ENCODE assay signal across 29 cellular contexts in the genomic region with DNA sequence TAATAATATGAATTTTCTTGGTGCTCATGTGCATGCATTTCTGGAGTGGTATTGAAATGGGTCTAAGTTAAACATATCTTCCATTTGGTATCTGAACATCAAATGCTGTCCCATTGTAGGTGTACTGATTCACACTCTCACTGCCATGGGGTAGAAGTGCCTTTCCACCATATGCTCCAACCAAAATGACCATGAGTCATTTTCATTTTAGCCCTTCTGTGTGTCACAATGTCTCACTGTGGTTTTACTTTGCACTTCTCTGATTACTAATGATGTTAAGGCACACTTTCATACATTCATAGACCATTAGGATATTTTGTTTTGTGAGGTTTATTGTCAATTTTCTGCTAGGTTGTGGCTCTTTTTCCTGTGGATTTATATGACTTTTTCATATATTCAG.
DNase-seq lines count a peak whose midpoint lies in the region; ATAC-seq and TF ChIP-seq lines count a peak whose summit lies in the region.
"Had no signal": no experiment of that assay in that cellular context is flagged by ENCODE, and none has a peak within 500 bp of the region (broad histone marks: within the 10 kb centered on the region; RNA-seq: fewer than 3 reads in every experiment).

No MANE protein-coding gene starts in this region.

- H3K27me3 ChIP-seq in breast epithelium (no peaks in the 10 kb centered on the region), RWPE2 (ENCODE audit: insufficient read depth, poor library complexity, severe bottlenecking) (no peaks in the 10 kb centered on the region)
- H3K27me3 ChIP-seq: body of pancreas, esophagus squamous epithelium, neutrophil, SJCRH30, upper lobe of right lung had no signal

- no peak overlapping the region for H3K4me3 ChIP-seq in breast epithelium
- no peak overlapping the region for H3K4me3 ChIP-seq in RWPE2 (ENCODE audit: severe bottlenecking)
- H3K4me3 ChIP-seq: body of pancreas, esophagus squamous epithelium, prostate gland, SJCRH30, smooth muscle cell, upper lobe of right lung had no signal

- H3K27ac Mint-ChIP-seq in MCF 10A (ENCODE audit: low read depth, unreplicated experiment), result no peak overlapping the region
- no peak overlapping the region for H3K27ac Mint-ChIP-seq in activated naive CD8-positive, alpha-beta T cell treated with anti-CD3 and anti-CD28 coated beads, Interleukin-2, amount 50 U/mL, for 24 hours
- H3K27ac Mint-ChIP-seq: activated CD8-positive, alpha-beta T cell treated with anti-CD3 and anti-CD28 coated beads, Interleukin-2, amount 10 ng/mL, durations not matched to agents 7 days and 5 days; activated naive CD8-positive, alpha-beta T cell treated with anti-CD3 and anti-CD28 coated beads, Interleukin-2, amount 10 ng/mL, durations not matched to agents 7 days and 5 days; effector memory CD8-positive, alpha-beta T cell had no signal

- H3K27ac ChIP-seq in breast epithelium (no peak overlapping the region), RWPE2 (ENCODE audit: poor library complexity, severe bottlenecking) (no peak overlapping the region)
- H3K27ac ChIP-seq: body of pancreas, esophagus squamous epithelium, neutrophil, prostate gland, SJCRH30, upper lobe of right lung had no signal

- peak; percentile 57 for DNase-seq in MCF 10A (ENCODE audit: unreplicated experiment)
- DNase-seq in breast epithelium (ENCODE audit: low spot score in 2 of 2), result no peak
- DNase-seq in RWPE2 (ENCODE audit: low spot score), result no peak
- peak; percentile 19 for DNase-seq in fibroblast of peridontal ligament (ENCODE audit: extremely low read depth)
- no peak for DNase-seq in activated CD4-positive, alpha-beta T cell treated with anti-CD3 and anti-CD28 coated beads for 48 hours
- no peak for DNase-seq in activated naive CD8-positive, alpha-beta T cell treated with anti-CD3 and anti-CD28 coated beads, Interleukin-2, amount 50 U/mL, for 24 hours
- no peak for DNase-seq in pons (ENCODE audit: low spot score)
- DNase-seq: activated CD4-positive, CD25-positive, alpha-beta regulatory T cell treated with anti-CD3 and anti-CD28 coated beads, Interleukin-2, amount 50 U/mL, for 72 hours; activated CD8-positive, alpha-beta T cell treated with anti-CD3 and anti-CD28 coated beads, Interleukin-2, amount 10 ng/mL, durations not matched to agents 7 days and 5 days; activated effector memory CD4-positive, alpha-beta T cell treated with anti-CD3 and anti-CD28 coated beads, Interleukin-2, amount 50 U/mL, for 16 hours; activated naive CD8-positive, alpha-beta T cell treated with anti-CD3 and anti-CD28 coated beads, Interleukin-2, amount 10 ng/mL, durations not matched to agents 7 days and 5 days; activated T-cell treated with anti-CD3 and anti-CD28 coated beads for 4 hours; BE2C; body of pancreas; effector memory CD8-positive, alpha-beta T cell; esophagus squamous epithelium; GDM1; left cardiac atrium; mesenchymal stem cell; NCI-H1436; NCI-H2107; NCI-H446; SJCRH30; T-helper 1 cell; upper lobe of right lung had no signal

- POLR2A ChIA-PET in MCF 10A (lab: Yijun Ruan, JAX), result no interaction called here

- no peaks in the 10 kb centered on the region for H3K36me3 Mint-ChIP-seq in MCF 10A (ENCODE audit: insufficient read depth, unreplicated experiment)
- no peaks in the 10 kb centered on the region for H3K36me3 Mint-ChIP-seq in activated naive CD8-positive, alpha-beta T cell treated with anti-CD3 and anti-CD28 coated beads, Interleukin-2, amount 50 U/mL, for 24 hours (ENCODE audit: low read depth)
- H3K36me3 Mint-ChIP-seq: activated naive CD8-positive, alpha-beta T cell treated with anti-CD3 and anti-CD28 coated beads, Interleukin-2, amount 10 ng/mL, durations not matched to agents 7 days and 5 days had no signal

- H3K9me3 ChIP-seq in breast epithelium (no peaks in the 10 kb centered on the region), RWPE2 (ENCODE audit: severe bottlenecking) (peaks cover 3% of the 10 kb centered on the region)
- H3K9me3 ChIP-seq: BE2C, body of pancreas, esophagus squamous epithelium, neutrophil, prostate gland, SJCRH30, upper lobe of right lung had no signal

- H3K4me1 ChIP-seq in breast epithelium (no peaks in the 10 kb centered on the region), RWPE2 (ENCODE audit: insufficient read depth, poor library complexity, severe bottlenecking) (peaks cover 15% of the 10 kb centered on the region)
- H3K4me1 ChIP-seq: BE2C, body of pancreas, esophagus squamous epithelium, prostate gland, SJCRH30, upper lobe of right lung had no signal

- BruUV-seq in MCF 10A (replicated peaks; lab: Mats Ljungman, UMichigan), result no TSS peak

- ATAC-seq in RWPE2 (ENCODE audit: low read depth) (peak; percentile 42; the same call in 1 of the 3 replicates), HG02885 (IDR thresholded peaks at IDR 0.05; ENCODE audit: poor library complexity, unreplicated experiment) (no peak)
- no peak for ATAC-seq in activated naive CD8-positive, alpha-beta T cell treated with anti-CD3 and anti-CD28 coated beads, Interleukin-2, amount 50 U/mL, for 24 hours
- ATAC-seq: activated CD8-positive, alpha-beta T cell treated with anti-CD3 and anti-CD28 coated beads, Interleukin-2, amount 10 ng/mL, durations not matched to agents 7 days and 5 days; body of pancreas; effector memory CD8-positive, alpha-beta T cell; left cardiac atrium; upper lobe of right lung had no signal

- no peaks in the 10 kb centered on the region for H3K36me3 ChIP-seq in breast epithelium
- no peaks in the 10 kb centered on the region for H3K36me3 ChIP-seq in RWPE2 (ENCODE audit: low read depth)
- H3K36me3 ChIP-seq: BE2C, esophagus squamous epithelium, neutrophil, prostate gland, SJCRH30, upper lobe of right lung had no signal

- intact Hi-C loops in MCF 10A (cut with micrococcal nuclease), result no loop called here
- intact Hi-C loops in breast epithelium (cut with DNase I; ENCODE audit: low total_unique reads), result no loop called here

- no peaks in the 10 kb centered on the region for H3K9me3 Mint-ChIP-seq in MCF 10A (ENCODE audit: unreplicated experiment)
- H3K9me3 Mint-ChIP-seq in activated naive CD8-positive, alpha-beta T cell treated with anti-CD3 and anti-CD28 coated beads, Interleukin-2, amount 50 U/mL, for 24 hours, result no peaks in the 10 kb centered on the region

- no peak for TF ChIP-seq POLR2A in breast epithelium (IDR thresholded peaks at IDR 0.05)

- H3K4me3 Mint-ChIP-seq in MCF 10A (ENCODE audit: unreplicated experiment), result no peak overlapping the region
- H3K4me3 Mint-ChIP-seq in activated naive CD8-positive, alpha-beta T cell treated with anti-CD3 and anti-CD28 coated beads, Interleukin-2, amount 50 U/mL, for 24 hours, result no peak overlapping the region
- H3K4me3 Mint-ChIP-seq: activated CD8-positive, alpha-beta T cell treated with anti-CD3 and anti-CD28 coated beads, Interleukin-2, amount 10 ng/mL, durations not matched to agents 7 days and 5 days; activated naive CD8-positive, alpha-beta T cell treated with anti-CD3 and anti-CD28 coated beads, Interleukin-2, amount 10 ng/mL, durations not matched to agents 7 days and 5 days; effector memory CD8-positive, alpha-beta T cell had no signal

- no peaks in the 10 kb centered on the region for H3K27me3 Mint-ChIP-seq in MCF 10A (ENCODE audit: insufficient read depth, unreplicated experiment)
- H3K27me3 Mint-ChIP-seq in activated naive CD8-positive, alpha-beta T cell treated with anti-CD3 and anti-CD28 coated beads, Interleukin-2, amount 50 U/mL, for 24 hours, result no peaks in the 10 kb centered on the region
- H3K27me3 Mint-ChIP-seq: activated naive CD8-positive, alpha-beta T cell treated with anti-CD3 and anti-CD28 coated beads, Interleukin-2, amount 10 ng/mL, durations not matched to agents 7 days and 5 days; effector memory CD8-positive, alpha-beta T cell had no signal

- no peak for TF ChIP-seq CTCF in MCF 10A (IDR thresholded peaks at IDR 0.05; ENCODE audit: unreplicated experiment)
- TF ChIP-seq CTCF in breast epithelium (IDR thresholded peaks at IDR 0.05), result no peak
- no peak for TF ChIP-seq CTCF in RWPE2 (IDR thresholded peaks at IDR 0.05; ENCODE audit: poor library complexity, severe bottlenecking)

- CTCF ChIA-PET in MCF 10A (lab: Yijun Ruan, JAX), result no interaction called here

- H3K4me1 Mint-ChIP-seq in MCF 10A (ENCODE audit: insufficient read depth, unreplicated experiment), result no peaks in the 10 kb centered on the region
- H3K4me1 Mint-ChIP-seq in activated naive CD8-positive, alpha-beta T cell treated with anti-CD3 and anti-CD28 coated beads, Interleukin-2, amount 50 U/mL, for 24 hours, result no peaks in the 10 kb centered on the region
- H3K4me1 Mint-ChIP-seq: activated naive CD8-positive, alpha-beta T cell treated with anti-CD3 and anti-CD28 coated beads, Interleukin-2, amount 10 ng/mL, durations not matched to agents 7 days and 5 days had no signal

Comparison
In these comparisons a context has a peak if more than half of its experiments do, and no peak if none do; other contexts are left out.
1. DNase-seq: peak in MCF 10A (single experiment) and fibroblast of peridontal ligament (single experiment); none in breast epithelium (0 of 2), RWPE2 (single experiment), activated CD4-positive, alpha-beta T cell treated with anti-CD3 and anti-CD28 coated beads for 48 hours (single experiment), activated naive CD8-positive, alpha-beta T cell treated with anti-CD3 and anti-CD28 coated beads, Interleukin-2, amount 50 U/mL, for 24 hours (single experiment) and pons (single experiment).